Comparison of ENCODE assay signal across 13 cellular contexts in the genomic region with DNA sequence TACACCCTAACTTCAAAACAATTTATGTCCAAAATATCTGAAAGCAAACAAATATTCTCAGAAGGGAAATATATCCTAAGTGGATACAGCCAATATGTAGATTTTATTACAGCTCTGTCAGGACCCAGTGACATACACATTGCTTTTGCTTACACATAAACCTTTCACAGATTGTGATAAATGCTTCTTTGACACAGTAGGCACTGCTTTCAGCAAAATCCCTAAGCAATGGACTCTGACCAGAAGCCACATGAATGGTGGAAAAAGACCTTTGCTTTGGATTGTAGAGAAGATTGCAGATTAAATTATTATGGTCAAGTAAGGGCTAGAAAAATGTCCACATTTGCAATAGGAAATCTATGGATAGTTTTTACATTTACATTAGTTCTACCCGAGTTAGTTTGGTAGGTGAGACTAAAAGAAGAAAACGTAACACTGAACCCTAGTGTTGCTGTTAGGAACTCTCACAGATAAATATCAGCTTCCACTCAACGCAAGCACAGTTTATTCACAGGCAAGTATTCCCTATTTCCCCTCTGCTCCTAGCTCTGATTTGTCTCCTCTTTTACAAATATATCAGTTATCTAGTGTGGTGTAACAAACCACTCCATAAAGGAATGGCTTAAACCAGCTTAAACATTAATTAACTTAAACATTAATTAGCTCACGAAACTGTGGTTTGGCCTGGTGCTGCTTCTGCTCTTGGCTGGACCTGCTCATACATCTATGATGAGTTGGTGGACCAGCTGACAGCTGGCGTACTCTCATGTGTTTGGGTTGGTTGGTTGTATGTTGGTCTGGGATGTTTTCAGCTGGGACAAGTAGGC. TPM values are rescaled to one million over a fixed set of nuclear protein-coding genes. Genes with fewer than 3 reads are reported as not detected.
DNase-seq lines count a peak whose midpoint lies in the region; ATAC-seq and TF ChIP-seq lines count a peak whose summit lies in the region.
"Had no signal": no experiment of that assay in that cellular context is flagged by ENCODE, and none has a peak within 500 bp of the region (broad histone marks: within the 10 kb centered on the region; RNA-seq: fewer than 3 reads in every experiment).

No MANE protein-coding gene starts in this region.

- peaks cover 1% of the 10 kb centered on the region for H3K9me3 Mint-ChIP-seq in stimulated activated memory B cell treated with anti-CD40 and anti-IgM and Interleukin-4, amounts not matched to agents 10 μg/mL and 1 μg/mL and 100 μg/mL, for 72 hours
- H3K9me3 Mint-ChIP-seq in natural killer cell treated with Interleukin-12 subunit alpha and Interleukin-12 subunit beta and Interleukin-15 and Interleukin-18, amount 100 ng/mL, for 72 hours, result no peaks in the 10 kb centered on the region

- H3K4me3 Mint-ChIP-seq in stimulated activated memory B cell treated with anti-CD40 and anti-IgM and Interleukin-4, amounts not matched to agents 10 μg/mL and 1 μg/mL and 100 μg/mL, for 72 hours, result no peak overlapping the region
- H3K4me3 Mint-ChIP-seq in natural killer cell treated with Interleukin-12 subunit alpha and Interleukin-12 subunit beta and Interleukin-15 and Interleukin-18, amount 100 ng/mL, for 72 hours, result no peak overlapping the region

- TF ChIP-seq CTCF in fibroblast of villous mesenchyme (IDR thresholded peaks at IDR 0.05; ENCODE audit: insufficient read depth, low read depth, low read length), result peak; percentile 4

- ATAC-seq in GM21786 (IDR thresholded peaks at IDR 0.05; ENCODE audit: unreplicated experiment) (peak; percentile 69), HG03460 (IDR thresholded peaks at IDR 0.05; ENCODE audit: unreplicated experiment) (peak; percentile 70)
- no peak for ATAC-seq in stimulated activated memory B cell treated with anti-CD40 and anti-IgM and Interleukin-4, amounts not matched to agents 10 μg/mL and 1 μg/mL and 100 μg/mL, for 72 hours
- ATAC-seq in natural killer cell treated with Interleukin-12 subunit alpha and Interleukin-12 subunit beta and Interleukin-15 and Interleukin-18, amount 100 ng/mL, for 72 hours, result no peak

- in situ Hi-C loops in Caki2 (cut with HindIII; ENCODE audit: low pct_unique_long_range_greater_than_20kb, low sequenced_read_pairs), result no loop called here

- no peak overlapping the region for H3K27ac Mint-ChIP-seq in stimulated activated memory B cell treated with anti-CD40 and anti-IgM and Interleukin-4, amounts not matched to agents 10 μg/mL and 1 μg/mL and 100 μg/mL, for 72 hours
- H3K27ac Mint-ChIP-seq in natural killer cell treated with Interleukin-12 subunit alpha and Interleukin-12 subunit beta and Interleukin-15 and Interleukin-18, amount 100 ng/mL, for 72 hours, result no peak overlapping the region

- H3K4me1 Mint-ChIP-seq in stimulated activated memory B cell treated with anti-CD40 and anti-IgM and Interleukin-4, amounts not matched to agents 10 μg/mL and 1 μg/mL and 100 μg/mL, for 72 hours, result peaks cover 13% of the 10 kb centered on the region
- H3K4me1 Mint-ChIP-seq in natural killer cell treated with Interleukin-12 subunit alpha and Interleukin-12 subunit beta and Interleukin-15 and Interleukin-18, amount 100 ng/mL, for 72 hours (ENCODE audit: low read depth in 2 of 2), result no peaks in the 10 kb centered on the region

- H3K36me3 Mint-ChIP-seq in stimulated activated memory B cell treated with anti-CD40 and anti-IgM and Interleukin-4, amounts not matched to agents 10 μg/mL and 1 μg/mL and 100 μg/mL, for 72 hours, result no peaks in the 10 kb centered on the region
- H3K36me3 Mint-ChIP-seq in natural killer cell treated with Interleukin-12 subunit alpha and Interleukin-12 subunit beta and Interleukin-15 and Interleukin-18, amount 100 ng/mL, for 72 hours, result no peaks in the 10 kb centered on the region

- H3K27me3 Mint-ChIP-seq in stimulated activated memory B cell treated with anti-CD40 and anti-IgM and Interleukin-4, amounts not matched to agents 10 μg/mL and 1 μg/mL and 100 μg/mL, for 72 hours, result peaks cover 12% of the 10 kb centered on the region
- peaks cover 6 to 8% of the 10 kb centered on the region in 2 donors for H3K27me3 Mint-ChIP-seq in natural killer cell treated with Interleukin-12 subunit alpha and Interleukin-12 subunit beta and Interleukin-15 and Interleukin-18, amount 100 ng/mL, for 72 hours

- H3K4me3 ChIP-seq in fibroblast of villous mesenchyme (ENCODE audit: low read depth, low read length), result no peak overlapping the region
- H3K4me3 ChIP-seq: sigmoid colon, tibial artery had no signal

- DNase-seq in Caki2 (ENCODE audit: low read depth) (peak; percentile 17), fibroblast of villous mesenchyme (ENCODE audit: low read depth) (no peak), DMS 273 (lab: John Stamatoyannopoulos, UW; ENCODE audit: unreplicated experiment) (no peak), NCI-H748 (lab: John Stamatoyannopoulos, UW; ENCODE audit: unreplicated experiment) (no peak)
- DNase-seq in natural killer cell treated with Interleukin-12 subunit alpha and Interleukin-12 subunit beta and Interleukin-15 and Interleukin-18, amount 100 ng/mL, for 72 hours (ENCODE audit: low spot score), result no peak
- DNase-seq: activated effector memory CD4-positive, alpha-beta T cell treated with anti-CD3 and anti-CD28 coated beads, Interleukin-2, amount 50 U/mL, for 16 hours; Karpas-422; SHP77 treated with DMSO at 0.1 percent for 48 hours; sigmoid colon; tibial artery had no signal

RNA-seq across cellular contexts. Expression of a gene that starts 23.6 kb away (rescaled TPM):
- total RNA-seq in Caki2 (2014; rRNA removed; shearing (Covaris generic); ENCODE audit: low replicate concordance), result 90.5 and 101 TPM in 2 replicates
- total RNA-seq in fibroblast of villous mesenchyme, result 180 and 242 TPM in 2 replicates
- 1 to 10 TPM; 1.2 to 2.6 TPM for total RNA-seq in natural killer cell treated with Interleukin-12 subunit alpha and Interleukin-12 subunit beta and Interleukin-15 and Interleukin-18, amount 100 ng/mL, for 72 hours

Comparison
In these comparisons a context has a peak if more than half of its experiments do, and no peak if none do; other contexts are left out.
1. ATAC-seq: peak in GM21786 (single experiment) and HG03460 (single experiment); none in stimulated activated memory B cell treated with anti-CD40 and anti-IgM and Interleukin-4, amounts not matched to agents 10 μg/mL and 1 μg/mL and 100 μg/mL, for 72 hours (single experiment) and natural killer cell treated with Interleukin-12 subunit alpha and Interleukin-12 subunit beta and Interleukin-15 and Interleukin-18, amount 100 ng/mL, for 72 hours (0 of 2).
2. RNA of a gene that starts 23.6 kb away (total RNA-seq): 180 to 242 TPM in fibroblast of villous mesenchyme and 90.5 to 101 TPM in Caki2; 1.2 to 2.6 TPM in natural killer cell treated with Interleukin-12 subunit alpha and Interleukin-12 subunit beta and Interleukin-15 and Interleukin-18, amount 100 ng/mL, for 72 hours; every median in the first group is over 10 times any median in the second.